ENCODE assay signal across 28 cellular contexts in the genomic region with DNA sequence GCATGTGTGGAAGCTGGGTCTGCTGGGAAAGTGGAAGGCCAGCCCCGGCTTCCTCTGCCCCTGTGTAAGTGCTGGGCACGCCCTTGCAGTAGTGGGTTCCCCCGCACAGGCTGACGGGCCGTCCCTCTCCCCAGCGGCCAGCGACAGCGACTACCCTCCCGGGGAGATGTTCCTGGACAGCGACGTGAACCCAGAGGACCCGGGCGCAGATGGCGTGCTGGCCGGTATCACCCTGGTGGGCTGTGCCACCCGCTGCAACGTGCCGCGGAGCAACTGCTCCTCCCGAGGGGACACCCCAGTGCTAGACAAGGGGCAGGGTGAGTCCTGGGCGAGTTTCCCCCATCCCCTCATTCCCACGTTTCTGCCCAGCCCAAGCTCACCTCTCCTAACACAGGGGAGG.
"Had no signal": no experiment of that assay in that cellular context is flagged by ENCODE, and none has a peak within 500 bp of the region (broad histone marks: within the 10 kb centered on the region; RNA-seq: fewer than 3 reads in every experiment).

No MANE protein-coding gene starts in this region.

- H3K27ac ChIP-seq: ascending aorta, breast epithelium, cardiac muscle cell, colonic mucosa, heart left ventricle had no signal

- H3K9me3 ChIP-seq: ascending aorta, breast epithelium, colonic mucosa, heart left ventricle had no signal

- ATAC-seq: activated CD8-positive, alpha-beta T cell treated with anti-CD3 and anti-CD28 coated beads for 36 hours; activated naive CD4-positive, alpha-beta T cell treated with anti-CD3 and anti-CD28 coated beads, Interleukin-2, amount 50 U/mL, for 72 hours; activated T-cell treated with anti-CD3 and anti-CD28 coated beads, Interleukin-2, amount 50 U/mL, for 72 hours; esophagus mucosa; heart left ventricle had no signal

- H3K9me3 Mint-ChIP-seq: activated CD8-positive, alpha-beta T cell treated with anti-CD3 and anti-CD28 coated beads for 36 hours; activated naive CD4-positive, alpha-beta T cell treated with anti-CD3 and anti-CD28 coated beads, Interleukin-2, amount 10 ng/mL, durations not matched to agents 7 days and 5 days; activated naive CD4-positive, alpha-beta T cell treated with anti-CD3 and anti-CD28 coated beads, Interleukin-2, amount 50 U/mL, for 72 hours; activated naive CD8-positive, alpha-beta T cell treated with anti-CD3 and anti-CD28 coated beads, Interleukin-2, amount 10 ng/mL, durations not matched to agents 7 days and 5 days; activated T-cell treated with anti-CD3 and anti-CD28 coated beads, Interleukin-2, amount 50 U/mL, for 72 hours; brain had no signal

- H3K27me3 Mint-ChIP-seq: activated CD8-positive, alpha-beta T cell treated with anti-CD3 and anti-CD28 coated beads for 36 hours; activated naive CD4-positive, alpha-beta T cell treated with anti-CD3 and anti-CD28 coated beads, Interleukin-2, amount 10 ng/mL, durations not matched to agents 7 days and 5 days; activated naive CD8-positive, alpha-beta T cell treated with anti-CD3 and anti-CD28 coated beads, Interleukin-2, amount 10 ng/mL, durations not matched to agents 7 days and 5 days; brain had no signal

- H3K27me3 ChIP-seq: ascending aorta, breast epithelium, cardiac muscle cell, colonic mucosa, heart left ventricle had no signal

- H3K27ac Mint-ChIP-seq: activated CD8-positive, alpha-beta T cell treated with anti-CD3 and anti-CD28 coated beads for 36 hours; activated naive CD4-positive, alpha-beta T cell treated with anti-CD3 and anti-CD28 coated beads, Interleukin-2, amount 10 ng/mL, durations not matched to agents 7 days and 5 days; activated naive CD4-positive, alpha-beta T cell treated with anti-CD3 and anti-CD28 coated beads, Interleukin-2, amount 50 U/mL, for 72 hours; activated naive CD8-positive, alpha-beta T cell treated with anti-CD3 and anti-CD28 coated beads, Interleukin-2, amount 10 ng/mL, durations not matched to agents 7 days and 5 days; activated T-cell treated with anti-CD3 and anti-CD28 coated beads, Interleukin-2, amount 50 U/mL, for 72 hours; brain had no signal

- H3K4me3 ChIP-seq: ascending aorta, breast epithelium, cardiac muscle cell, colonic mucosa, heart left ventricle had no signal

- DNase-seq: activated CD4-positive, alpha-beta T cell treated with anti-CD3 and anti-CD28 coated beads for 4 hours; activated CD4-positive, alpha-beta T cell treated with anti-CD3 and anti-CD28 coated beads, Interleukin-2, amount 50 U/mL, for 1 hour; activated CD4-positive, alpha-beta T cell treated with anti-CD3 and anti-CD28 coated beads, Interleukin-2, amount 50 U/mL, for 48 hours; activated CD4-positive, CD25-positive, alpha-beta regulatory T cell; activated CD4-positive, CD25-positive, alpha-beta regulatory T cell treated with anti-CD3 and anti-CD28 coated beads, Interleukin-2, amount 50 U/mL, for 72 hours; activated CD8-positive, alpha-beta memory T cell treated with anti-CD3 and anti-CD28 coated beads for 24 hours; activated CD8-positive, alpha-beta T cell treated with anti-CD3 and anti-CD28 coated beads for 36 hours; activated gamma-delta T cell; activated naive CD4-positive, alpha-beta T cell; activated naive CD4-positive, alpha-beta T cell treated with anti-CD3 and anti-CD28 coated beads, Interleukin-2, amount 10 ng/mL, durations not matched to agents 7 days and 5 days; activated naive CD8-positive, alpha-beta T cell treated with anti-CD3 and anti-CD28 coated beads, Interleukin-2, amount 10 ng/mL, durations not matched to agents 7 days and 5 days; activated T-cell treated with anti-CD3 and anti-CD28 coated beads, Interleukin-2, amount 50 U/mL, for 72 hours; central memory CD4-positive, alpha-beta T cell; cerebellar nuclear complex; colonic mucosa; effector CD8-positive, alpha-beta T cell; foreskin fibroblast; glutamatergic neuron; heart left ventricle; T-helper 2 cell had no signal

- FAIRE-seq: endometrium, frontal cortex had no signal

- H3K4me3 Mint-ChIP-seq: activated CD8-positive, alpha-beta T cell treated with anti-CD3 and anti-CD28 coated beads for 36 hours; activated naive CD4-positive, alpha-beta T cell treated with anti-CD3 and anti-CD28 coated beads, Interleukin-2, amount 10 ng/mL, durations not matched to agents 7 days and 5 days; activated naive CD8-positive, alpha-beta T cell treated with anti-CD3 and anti-CD28 coated beads, Interleukin-2, amount 10 ng/mL, durations not matched to agents 7 days and 5 days; activated T-cell treated with anti-CD3 and anti-CD28 coated beads, Interleukin-2, amount 50 U/mL, for 72 hours; brain had no signal
